In genomic region chr6:40887079-40887822, GRCh38 we compare ENCODE assay signal across 26 cellular contexts.
"Had no signal": no experiment of that assay in that cellular context is flagged by ENCODE, and none has a peak within 500 bp of the region (broad histone marks: within the 10 kb centered on the region; RNA-seq: fewer than 3 reads in every experiment).

No MANE protein-coding gene starts in this region.

- H3K4me1 ChIP-seq: uterus had no signal

- DNase-seq: activated CD4-positive, alpha-beta T cell treated with anti-CD3 and anti-CD28 coated beads for 1 hour; activated CD4-positive, alpha-beta T cell treated with anti-CD3 and anti-CD28 coated beads, Interleukin-2, amount 50 U/mL, for 1 hour; activated CD8-positive, alpha-beta T cell treated with anti-CD3 and anti-CD28 coated beads for 36 hours; activated gamma-delta T cell treated with Interleukin-2 at 50 U/mL for 16 hours; activated naive CD4-positive, alpha-beta T cell treated with anti-CD3 and anti-CD28 coated beads, Interleukin-2, amount 50 U/mL, for 16 hours; activated T-cell treated with anti-CD3 and anti-CD28 coated beads, Interleukin-2, amount 50 U/mL, for 4 hours; amniotic stem cell; central memory CD4-positive, alpha-beta T cell; foreskin fibroblast; left ventricle myocardium inferior; mammary epithelial cell; midbrain; naive thymus-derived CD4-positive, alpha-beta T cell; posterior cingulate gyrus; stimulated activated CD4-positive, alpha-beta T cell treated with anti-CD3 and anti-CD28 coated beads, Interleukin-4, amount 100 ng/mL, for 1 hour; stimulated activated naive CD8-positive, alpha-beta T cell treated with anti-CD3 and anti-CD28 coated beads, Interleukin-15, Interleukin-2, amounts not matched to agents 100 U/mL and 50 U/mL, for 24 hours; T-helper 9 cell; trophoblast cell; uterus had no signal

- H3K4me1 Mint-ChIP-seq: activated T-helper 17 cell treated with anti-CD3 and anti-CD28 coated beads, Interleukin-2, amount 50 U/mL, for 72 hours; naive thymus-derived CD4-positive, alpha-beta T cell had no signal

- H3K9me3 Mint-ChIP-seq: activated CD8-positive, alpha-beta T cell treated with anti-CD3 and anti-CD28 coated beads for 36 hours; activated T-cell treated with anti-CD3 and anti-CD28 coated beads, Interleukin-2, amount 50 U/mL, for 4 hours; activated T-helper 17 cell treated with anti-CD3 and anti-CD28 coated beads, Interleukin-2, amount 50 U/mL, for 72 hours; naive thymus-derived CD4-positive, alpha-beta T cell had no signal

- H3K36me3 ChIP-seq: thoracic aorta, uterus had no signal

- ATAC-seq: activated CD8-positive, alpha-beta T cell treated with anti-CD3 and anti-CD28 coated beads for 36 hours; activated T-cell treated with anti-CD3 and anti-CD28 coated beads, Interleukin-2, amount 50 U/mL, for 4 hours; activated T-helper 17 cell treated with anti-CD3 and anti-CD28 coated beads, Interleukin-2, amount 50 U/mL, for 72 hours; esophagus mucosa; naive thymus-derived CD4-positive, alpha-beta T cell; right cardiac atrium; stimulated activated naive CD8-positive, alpha-beta T cell treated with anti-CD3 and anti-CD28 coated beads, Interleukin-15, Interleukin-2, amounts not matched to agents 100 U/mL and 50 U/mL, for 24 hours had no signal

- H3K27me3 ChIP-seq: uterus had no signal

- FAIRE-seq: astrocyte, islet of Langerhans, TTC549 had no signal

- H3K36me3 Mint-ChIP-seq: naive thymus-derived CD4-positive, alpha-beta T cell had no signal

- H3K4me3 ChIP-seq: left ventricle myocardium inferior, thoracic aorta, uterus had no signal

- H3K4me3 Mint-ChIP-seq: activated CD8-positive, alpha-beta T cell treated with anti-CD3 and anti-CD28 coated beads for 36 hours; activated T-cell treated with anti-CD3 and anti-CD28 coated beads, Interleukin-2, amount 50 U/mL, for 4 hours; activated T-helper 17 cell treated with anti-CD3 and anti-CD28 coated beads, Interleukin-2, amount 50 U/mL, for 72 hours; naive thymus-derived CD4-positive, alpha-beta T cell had no signal

- H3K27ac ChIP-seq: left ventricle myocardium inferior, thoracic aorta, uterus had no signal

- H3K27ac Mint-ChIP-seq: activated CD8-positive, alpha-beta T cell treated with anti-CD3 and anti-CD28 coated beads for 36 hours; activated T-helper 17 cell treated with anti-CD3 and anti-CD28 coated beads, Interleukin-2, amount 50 U/mL, for 72 hours had no signal

- H3K9me3 ChIP-seq: left ventricle myocardium inferior, thoracic aorta, uterus had no signal
